14 cellular contexts compared by ENCODE assay signal in the genomic region with DNA sequence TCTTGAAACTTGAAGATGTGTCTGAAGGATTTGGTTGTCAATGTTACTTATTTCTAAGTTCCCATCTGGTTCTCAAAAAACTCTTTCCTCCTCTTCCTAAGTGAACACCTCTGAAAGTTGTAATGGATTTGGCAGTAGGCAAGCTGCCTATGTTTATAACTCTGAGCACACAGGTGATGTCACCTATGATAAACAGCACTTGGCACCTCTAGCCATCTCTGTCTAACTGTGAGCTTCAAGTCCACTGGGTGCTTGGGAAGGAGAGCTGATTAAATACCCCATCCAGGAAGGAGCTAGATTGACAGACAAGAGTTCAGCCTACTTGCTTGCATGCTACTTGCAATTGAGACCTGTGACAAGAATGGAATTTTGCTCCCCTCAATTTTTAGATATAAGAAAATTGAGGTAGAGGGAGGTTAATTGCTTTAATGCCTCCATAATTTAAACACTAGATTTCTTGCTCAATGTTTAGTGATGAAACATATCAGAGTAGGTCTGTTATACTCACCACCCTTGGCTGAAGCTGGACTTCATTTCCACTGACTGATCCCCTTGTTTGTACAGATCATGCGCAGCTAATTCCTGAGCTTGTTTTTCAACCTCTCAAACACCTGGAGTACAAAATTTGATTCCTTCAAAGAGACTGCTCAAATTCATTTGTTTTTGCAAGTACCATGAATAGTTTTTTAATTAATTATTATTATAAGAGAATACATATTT.
"Had no signal": no experiment of that assay in that cellular context is flagged by ENCODE, and none has a peak within 500 bp of the region (broad histone marks: within the 10 kb centered on the region; RNA-seq: fewer than 3 reads in every experiment).

No MANE protein-coding gene starts in this region.

- ATAC-seq: gastrocnemius medialis, heart right ventricle had no signal

- DNase-seq: activated CD4-positive, alpha-beta memory T cell treated with anti-CD3 and anti-CD28 coated beads for 36 hours; activated CD4-positive, alpha-beta T cell treated with anti-CD3 and anti-CD28 coated beads for 1 hour; activated gamma-delta T cell treated with Interleukin-2 at 50 U/mL for 16 hours; activated naive CD8-positive, alpha-beta T cell treated with anti-CD3 and anti-CD28 coated beads, Interleukin-2, amount 10 ng/mL, durations not matched to agents 7 days and 5 days; activated T-cell treated with anti-CD3 and anti-CD28 coated beads, Interleukin-2, amount 50 U/mL, for 48 hours; colonic mucosa; gastrocnemius medialis; heart right ventricle; mesendoderm; sigmoid colon; stimulated activated CD4-positive, alpha-beta T cell treated with anti-CD3 and anti-CD28 coated beads, Interleukin-2, amount 100 ng/mL, for 48 hours; testis had no signal

- H3K27ac ChIP-seq: ascending aorta, cardiac muscle cell, colonic mucosa, gastrocnemius medialis, heart right ventricle, sigmoid colon, testis had no signal

- H3K4me3 ChIP-seq: ascending aorta, cardiac muscle cell, colonic mucosa, gastrocnemius medialis, heart right ventricle, sigmoid colon, testis had no signal
